Comparison of ENCODE assay signal across 8 cellular contexts in genomic region chr17:44828919-44829557, GRCh38. TPM values are rescaled to one million over a fixed set of nuclear protein-coding genes. Genes with fewer than 3 reads are reported as not detected.
DNase-seq lines count a peak whose midpoint lies in the region; ATAC-seq, FAIRE-seq and TF ChIP-seq lines count a peak whose summit lies in the region.

No MANE protein-coding gene starts in this region.

- POLR2A ChIA-PET in CD8-positive, alpha-beta T cell (lab: Charles Lee), result no interaction called here

- TF ChIP-seq CTCF in CD8-positive, alpha-beta T cell (IDR thresholded peaks at IDR 0.05), result no peak
- TF ChIP-seq CTCF in astrocyte (IDR thresholded peaks at IDR 0.05; ENCODE audit: insufficient read depth, low read depth, low read length) (no peak), tibial artery (IDR thresholded peaks at IDR 0.05) (no peak)

- H2AFZ ChIP-seq in astrocyte (ENCODE audit: low read depth, low read length), result peak overlapping the region; percentile 57

- peak in 2 of 7 experiments; percentile 11 to 50 for DNase-seq in CD8-positive, alpha-beta T cell
- peak; percentile 61 for DNase-seq in Jurkat, Clone E6-1 (ENCODE audit: low read depth, low spot score)
- DNase-seq in astrocyte (ENCODE audit: low read depth) (no peak), left kidney (ENCODE audit: low read depth, low spot score) (peak; percentile 78), tibial artery (peak in 1 of 2 donors; percentile 66), left lobe of liver (ENCODE audit: low spot score) (no peak), LoVo (ENCODE audit: low spot score) (no peak), HuH-7.5 (ENCODE audit: low spot score) (no peak)

- no peak overlapping the region for H3K27ac ChIP-seq in CD8-positive, alpha-beta T cell (ENCODE audit: low read depth, low read length)
- H3K27ac ChIP-seq in astrocyte (ENCODE audit: low read depth, low read length) (peak overlapping the region; percentile 84), tibial artery (peak overlapping the region; percentile 89 to 92)

- no peaks in the 10 kb centered on the region for H3K9me3 Mint-ChIP-seq in CD8-positive, alpha-beta T cell
- H3K9me3 Mint-ChIP-seq in astrocyte (ENCODE audit: unreplicated experiment), result no peaks in the 10 kb centered on the region

- CTCF ChIA-PET in CD8-positive, alpha-beta T cell (lab: Charles Lee), result no interaction called here

- H3K4me1 ChIP-seq in CD8-positive, alpha-beta T cell (ENCODE audit: insufficient read depth, low read length), result peaks cover 11% of the 10 kb centered on the region
- H3K4me1 ChIP-seq in astrocyte (ENCODE audit: insufficient read depth, low read length) (peaks cover 8% of the 10 kb centered on the region), tibial artery (peaks cover 0 to 29% (median 10%) of the 10 kb centered on the region in 4 donors)

- peak overlapping the region; percentile 94 for H3K9ac ChIP-seq in astrocyte (ENCODE audit: low read length)

- peaks cover 17% of the 10 kb centered on the region for H4K20me1 ChIP-seq in astrocyte (ENCODE audit: insufficient read depth, low read length)

- no peak for ATAC-seq in CD8-positive, alpha-beta T cell
- ATAC-seq in left lobe of liver, result no peak

- H3K36me3 ChIP-seq in CD8-positive, alpha-beta T cell (ENCODE audit: insufficient read depth, low read length), result no peaks in the 10 kb centered on the region
- H3K36me3 ChIP-seq in astrocyte (ENCODE audit: insufficient read depth, low read length) (no peaks in the 10 kb centered on the region), tibial artery (no peaks in the 10 kb centered on the region)

- H3K4me3 ChIP-seq in CD8-positive, alpha-beta T cell (ENCODE audit: low read depth, low read length), result peak overlapping the region; percentile 24
- peak overlapping the region; percentile 78 for H3K4me3 ChIP-seq in Jurkat, Clone E6-1 (ENCODE audit: low read length)
- H3K4me3 ChIP-seq in astrocyte (ENCODE audit: insufficient read depth, low read depth, low read length) (peak overlapping the region; percentile 97), tibial artery (peak overlapping the region; percentile 71 to 82)

- H3K4me3 Mint-ChIP-seq in CD8-positive, alpha-beta T cell, result peak overlapping the region; percentile 77
- peak overlapping the region; percentile 99 for H3K4me3 Mint-ChIP-seq in astrocyte (ENCODE audit: unreplicated experiment)

- H3K36me3 Mint-ChIP-seq in CD8-positive, alpha-beta T cell, result no peaks in the 10 kb centered on the region
- H3K36me3 Mint-ChIP-seq in astrocyte (ENCODE audit: low read depth, unreplicated experiment), result no peaks in the 10 kb centered on the region

- peaks cover 58% of the 10 kb centered on the region for H3K79me2 ChIP-seq in astrocyte (ENCODE audit: insufficient read depth, low read length)

- no peak for FAIRE-seq in astrocyte (lab: Jason Lieb, UNC)

- H3K27me3 ChIP-seq in CD8-positive, alpha-beta T cell (ENCODE audit: insufficient read depth, low read length), result peaks cover 27% of the 10 kb centered on the region
- H3K27me3 ChIP-seq in astrocyte (ENCODE audit: insufficient read depth, low read length) (no peaks in the 10 kb centered on the region), tibial artery (peaks cover 0 to 6% of the 10 kb centered on the region in 2 donors)

- no peak overlapping the region for H3K27ac Mint-ChIP-seq in CD8-positive, alpha-beta T cell
- peak overlapping the region; percentile 92 for H3K27ac Mint-ChIP-seq in astrocyte (ENCODE audit: unreplicated experiment)

- H3K4me1 Mint-ChIP-seq in CD8-positive, alpha-beta T cell (ENCODE audit: low read depth), result peaks cover 11% of the 10 kb centered on the region
- H3K4me1 Mint-ChIP-seq in astrocyte (ENCODE audit: low read depth, unreplicated experiment), result peaks cover 7% of the 10 kb centered on the region

- intact Hi-C loops in CD8-positive, alpha-beta T cell (cut with DNase I, micrococcal nuclease), result no loop called here
- intact Hi-C loops in tibial artery (cut with DNase I; ENCODE audit: low total_unique reads), result no loop called here

- H3K4me2 ChIP-seq in astrocyte (ENCODE audit: low read length), result peak overlapping the region; percentile 90

- no peaks in the 10 kb centered on the region for H3K9me3 ChIP-seq in CD8-positive, alpha-beta T cell (ENCODE audit: low read length)
- no peaks in the 10 kb centered on the region for H3K9me3 ChIP-seq in astrocyte (ENCODE audit: insufficient read depth, low read depth, low read length)
- no peaks in the 10 kb centered on the region for H3K9me3 ChIP-seq in tibial artery

- peaks cover 48% of the 10 kb centered on the region for H3K27me3 Mint-ChIP-seq in CD8-positive, alpha-beta T cell (ENCODE audit: low read depth)
- H3K27me3 Mint-ChIP-seq in astrocyte (ENCODE audit: low read depth, unreplicated experiment), result peaks cover 3% of the 10 kb centered on the region

RNA-seq across cellular contexts. Expression of gene GJC1, which starts 1.0 kb away (rescaled TPM):
- not detected for total RNA-seq in CD8-positive, alpha-beta T cell
- 17.2 TPM for polyA plus RNA-seq in Jurkat, Clone E6-1 (2012; ENCODE audit: insufficient read depth, insufficient read length)
- total RNA-seq in astrocyte, result 28.0 and 38.4 TPM in 2 replicates
- total RNA-seq in left lobe of liver, result 0.53 TPM

RNA-seq across cellular contexts. Expression of gene HIGD1B, which starts 18.6 kb away (rescaled TPM):
- total RNA-seq in CD8-positive, alpha-beta T cell, result not detected
- not detected for polyA plus RNA-seq in Jurkat, Clone E6-1 (2012; ENCODE audit: insufficient read depth, insufficient read length)
- total RNA-seq in astrocyte (not detected in 2 replicates), left lobe of liver (not detected)

Comparison
In these comparisons a context has a peak if more than half of its experiments do, and no peak if none do; other contexts are left out.
1. DNase-seq: peak in Jurkat, Clone E6-1 (single experiment) and left kidney (single experiment); none in astrocyte (single experiment), left lobe of liver (single experiment), LoVo (single experiment) and HuH-7.5 (single experiment).
2. H3K4me3 ChIP-seq: peak in every context shown above with its lines; median percentile 97 in astrocyte; 78 in Jurkat, Clone E6-1; 76 in tibial artery; 24 in CD8-positive, alpha-beta T cell.
3. RNA of gene GJC1, which starts 1.0 kb away (total RNA-seq): 28.0 to 38.4 TPM in astrocyte; 0.53 TPM in left lobe of liver (single experiment) and not detected in CD8-positive, alpha-beta T cell; every median in the first group is over 10 times any median in the second.